8 cellular contexts compared by ENCODE assay signal in genomic region chr19:1837625-1838105, GRCh38. TPM values are rescaled to one million over a fixed set of nuclear protein-coding genes. Genes with fewer than 3 reads are reported as not detected.
DNase-seq lines count a peak whose midpoint lies in the region; ATAC-seq and TF ChIP-seq lines count a peak whose summit lies in the region.

No MANE protein-coding gene starts in this region.

- H3K9ac ChIP-seq in BLaER1 treated with 17β-estradiol and CSF1 and Interleukin-3, amounts not matched to agents 10 nM and 100 nM = peak overlapping the region in 5 of 11 experiments; percentile 1 to 44 (median 39); a peak in 7 of 22 replicates
- H3K9ac ChIP-seq in endodermal cell (ENCODE audit: extremely low read depth, low read length, poor library complexity, severe bottlenecking) (no peak overlapping the region), neural progenitor cell (no peak overlapping the region)

- H3K27ac ChIP-seq in BLaER1 treated with 17β-estradiol and CSF1 and Interleukin-3, amounts not matched to agents 10 nM and 100 nM = peak overlapping the region in 1 of 11 experiments; percentile 12; a peak in 1 of 22 replicates
- no peak overlapping the region for H3K27ac ChIP-seq in endodermal cell (ENCODE audit: low read depth, low read length)
- no peak overlapping the region for H3K27ac ChIP-seq in neural progenitor cell

- H3K27ac Mint-ChIP-seq in endodermal cell (peak overlapping the region; percentile 66), neural progenitor cell (no peak overlapping the region)

- H3K27me3 Mint-ChIP-seq in endodermal cell (ENCODE audit: insufficient read depth) (no peaks in the 10 kb centered on the region), neural progenitor cell (ENCODE audit: insufficient read depth, low read depth) (peaks cover 3% of the 10 kb centered on the region)

- H2AFZ ChIP-seq in neural progenitor cell (replicated peaks) = no peak overlapping the region

- H3K4me1 Mint-ChIP-seq in endodermal cell = no peaks in the 10 kb centered on the region
- H3K4me1 Mint-ChIP-seq in neural progenitor cell = peaks cover 17% of the 10 kb centered on the region

- no peaks in the 10 kb centered on the region for H3F3A ChIP-seq in neural progenitor cell (ENCODE audit: low read depth)

- 44 to 50% methylated on average over 13 to 23 of the region's 23 CpGs for WGBS in endodermal cell (ENCODE audit: insufficient coverage in 1 of 2, insufficient read length in 1 of 2), 2 experiments

- peak overlapping the region; percentile 16 to 100 (median 37); a peak in 18 of 22 replicates for H3K4me2 ChIP-seq in BLaER1 treated with 17β-estradiol and CSF1 and Interleukin-3, amounts not matched to agents 10 nM and 100 nM
- H3K4me2 ChIP-seq in neural progenitor cell = peak overlapping the region; percentile 31

- peak; percentile 32 for DNase-seq in HT1080 (ENCODE audit: low read depth)
- DNase-seq in activated CD4-positive, alpha-beta T cell treated with anti-CD3 and anti-CD28 coated beads, Interleukin-2, amount 50 U/mL, for 48 hours = peak; percentile 72 to 76
- peak; percentile 93 for DNase-seq in endodermal cell
- DNase-seq in neural progenitor cell (ENCODE audit: low spot score) = peak; percentile 73
- DNase-seq in SIG-M5 treated with dmso at 0.1 percent for 504 hours (lab: John Stamatoyannopoulos, UW; ENCODE audit: unreplicated experiment) = no peak
- DNase-seq in NCI-H146 treated with DMSO at 0.1 percent for 48 hours (lab: John Stamatoyannopoulos, UW; ENCODE audit: unreplicated experiment) = no peak

- H3K9me3 ChIP-seq in BLaER1 treated with 17β-estradiol and CSF1 and Interleukin-3, amounts not matched to agents 10 nM and 100 nM (replicated peaks in 1 of 11) = no peaks in the 10 kb centered on the region
- H3K9me3 ChIP-seq in endodermal cell (ENCODE audit: control insufficient read depth, low read length) (no peaks in the 10 kb centered on the region), neural progenitor cell (ENCODE audit: low read depth) (no peaks in the 10 kb centered on the region)

- H3K4me3 Mint-ChIP-seq in endodermal cell (no peak overlapping the region), neural progenitor cell (no peak overlapping the region)

- no peak overlapping the region for H3K4me3 ChIP-seq in BLaER1 treated with 17β-estradiol and CSF1 and Interleukin-3, amounts not matched to agents 10 nM and 100 nM
- H3K4me3 ChIP-seq in endodermal cell (ENCODE audit: low read length) (no peak overlapping the region), neural progenitor cell (no peak overlapping the region)

- H3K36me3 ChIP-seq in BLaER1 treated with 17β-estradiol and CSF1 and Interleukin-3, amounts not matched to agents 10 nM and 100 nM = peaks cover 19 to 73% (median 61%) of the 10 kb centered on the region in 11 experiments
- peaks cover 8% of the 10 kb centered on the region for H3K36me3 ChIP-seq in endodermal cell (ENCODE audit: control insufficient read depth, insufficient read depth, low read length)
- no peaks in the 10 kb centered on the region for H3K36me3 ChIP-seq in neural progenitor cell

- no peaks in the 10 kb centered on the region for H3K9me3 Mint-ChIP-seq in endodermal cell
- no peaks in the 10 kb centered on the region for H3K9me3 Mint-ChIP-seq in neural progenitor cell

- H4K20me1 ChIP-seq in BLaER1 treated with 17β-estradiol and CSF1 and Interleukin-3, amounts not matched to agents 10 nM and 100 nM = peaks cover 85 to 100% (median 100%) of the 10 kb centered on the region in 11 experiments
- peaks cover 97% of the 10 kb centered on the region for H4K20me1 ChIP-seq in neural progenitor cell (ENCODE audit: low read depth)

- H3K4me1 ChIP-seq in BLaER1 treated with 17β-estradiol and CSF1 and Interleukin-3, amounts not matched to agents 10 nM and 100 nM = peaks cover 60 to 94% (median 78%) of the 10 kb centered on the region in 10 experiments
- peaks cover 3% of the 10 kb centered on the region for H3K4me1 ChIP-seq in endodermal cell (ENCODE audit: control insufficient read depth, insufficient read depth, low read length)
- peaks cover 5% of the 10 kb centered on the region for H3K4me1 ChIP-seq in neural progenitor cell

- H3K36me3 Mint-ChIP-seq in endodermal cell (ENCODE audit: low read depth) = peaks cover 2% of the 10 kb centered on the region
- no peaks in the 10 kb centered on the region for H3K36me3 Mint-ChIP-seq in neural progenitor cell

- H3K79me2 ChIP-seq in neural progenitor cell (ENCODE audit: low read depth) = peaks cover 91% of the 10 kb centered on the region

- ATAC-seq in HG03196 (IDR thresholded peaks at IDR 0.05; ENCODE audit: unreplicated experiment) = no peak

- H3K27me3 ChIP-seq in BLaER1 treated with 17β-estradiol and CSF1 and Interleukin-3, amounts not matched to agents 10 nM and 100 nM = no peaks in the 10 kb centered on the region
- H3K27me3 ChIP-seq in endodermal cell (ENCODE audit: control insufficient read depth, insufficient read depth, low read length, poor library complexity, severe bottlenecking) = no peaks in the 10 kb centered on the region
- no peaks in the 10 kb centered on the region for H3K27me3 ChIP-seq in neural progenitor cell

- peak; percentile 97 for TF ChIP-seq CTCF in endodermal cell (conservative IDR thresholded peaks at IDR 0.05)
- TF ChIP-seq CTCF in neural progenitor cell (IDR thresholded peaks at IDR 0.05) = peak; percentile 95

RNA-seq across cellular contexts. Expression of gene REXO1, which starts 10.6 kb away (rescaled TPM):
- total RNA-seq in HT1080 (2014; rRNA removed; shearing (Covaris generic)) = 12.5 and 14.4 TPM in 2 replicates
- polyA plus RNA-seq in HT1080 (2015; cell fraction: cytosol; rRNA removed) = 21.2 and 21.7 TPM in 2 replicates
- 57.3 and 181 TPM in 2 replicates for polyA plus RNA-seq in HT1080 (2015; cell fraction: nucleus; rRNA removed)
- total RNA-seq in endodermal cell (10 to 100 TPM; 51.6 to 56.4 TPM), neural progenitor cell (ENCODE audit: low replicate concordance) (12.8 and 38.7 TPM in 2 replicates)
- polyA plus RNA-seq in endodermal cell (2013, experiment 1 of 2) = 26.5 TPM
- polyA plus RNA-seq in endodermal cell (2013, experiment 2 of 2) = 26.7 TPM

RNA-seq across cellular contexts. Expression of gene ATP8B3, which starts 25.6 kb away (rescaled TPM):
- total RNA-seq in HT1080 (2014; rRNA removed; shearing (Covaris generic)) = 6.1 and 9.8 TPM in 2 replicates
- 14.7 and 15.5 TPM in 2 replicates for polyA plus RNA-seq in HT1080 (2015; cell fraction: cytosol; rRNA removed)
- 27.4 and 30.1 TPM in 2 replicates for polyA plus RNA-seq in HT1080 (2015; cell fraction: nucleus; rRNA removed)
- total RNA-seq in endodermal cell = 1 to 10 TPM; 2.3 to 3.4 TPM
- polyA plus RNA-seq in endodermal cell (2013, experiment 1 of 2) = 3.7 TPM
- 3.3 TPM for polyA plus RNA-seq in endodermal cell (2013, experiment 2 of 2)
- total RNA-seq in neural progenitor cell (ENCODE audit: low replicate concordance) = 0.06 and 1.5 TPM in 2 replicates

RNA-seq across cellular contexts. Expression of gene KLF16, which starts 25.7 kb away (rescaled TPM):
- total RNA-seq in HT1080 (2014; rRNA removed; shearing (Covaris generic)) = 12.1 and 20.2 TPM in 2 replicates
- polyA plus RNA-seq in HT1080 (2015; cell fraction: cytosol; rRNA removed) = 36.7 and 39.5 TPM in 2 replicates
- 23.1 and 25.5 TPM in 2 replicates for polyA plus RNA-seq in HT1080 (2015; cell fraction: nucleus; rRNA removed)
- total RNA-seq in endodermal cell = 10 to 100 TPM; 39.0 to 42.9 TPM
- polyA plus RNA-seq in endodermal cell (2013, experiment 1 of 2) = 19.2 TPM
- polyA plus RNA-seq in endodermal cell (2013, experiment 2 of 2) = 17.1 TPM
- 1.0 and 4.8 TPM in 2 replicates for total RNA-seq in neural progenitor cell (ENCODE audit: low replicate concordance)

RNA-seq across cellular contexts. Expression of gene ABHD17A, which starts 47.6 kb away (rescaled TPM):
- total RNA-seq in HT1080 (2014; rRNA removed; shearing (Covaris generic)) = 216 and 229 TPM in 2 replicates
- 105 and 124 TPM in 2 replicates for polyA plus RNA-seq in HT1080 (2015; cell fraction: cytosol; rRNA removed)
- 80.3 and 83.3 TPM in 2 replicates for polyA plus RNA-seq in HT1080 (2015; cell fraction: nucleus; rRNA removed)
- total RNA-seq in endodermal cell (10 to 100 TPM; 50.6 to 52.9 TPM), neural progenitor cell (ENCODE audit: low replicate concordance) (20.2 and 87.0 TPM in 2 replicates)
- 45.1 TPM for polyA plus RNA-seq in endodermal cell (2013, experiment 1 of 2)
- polyA plus RNA-seq in endodermal cell (2013, experiment 2 of 2) = 45.7 TPM

Comparison
In these comparisons a context has a peak if more than half of its experiments do, and no peak if none do; other contexts are left out.
1. DNase-seq: peak in HT1080 (single experiment), activated CD4-positive, alpha-beta T cell treated with anti-CD3 and anti-CD28 coated beads, Interleukin-2, amount 50 U/mL, for 48 hours (2 of 2), endodermal cell (single experiment) and neural progenitor cell (single experiment); none in SIG-M5 treated with dmso at 0.1 percent for 504 hours (single experiment) and NCI-H146 treated with DMSO at 0.1 percent for 48 hours (single experiment).